Comparison of ENCODE assay signal across 8 cellular contexts in the genomic region with DNA sequence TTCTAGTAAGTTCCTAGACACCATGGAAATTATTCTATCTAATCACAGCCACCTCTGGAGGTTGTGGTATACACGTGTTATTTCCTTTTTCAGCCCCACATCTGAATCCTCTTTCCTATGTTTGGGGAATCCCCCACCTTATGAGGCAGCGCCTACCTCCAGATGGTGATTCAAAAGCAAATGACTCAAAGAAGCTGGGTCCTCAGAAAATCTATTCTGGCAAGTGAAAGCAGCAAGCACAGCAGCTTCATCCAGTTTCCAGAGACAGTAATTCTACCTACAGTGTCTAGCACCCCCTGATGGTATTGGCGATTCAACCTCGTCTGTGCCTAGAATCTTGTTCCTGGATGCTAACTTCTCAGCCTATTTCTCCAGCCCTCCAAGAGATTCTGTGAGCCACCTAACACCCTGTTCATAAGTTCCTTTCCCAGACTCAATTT. TPM values are rescaled to one million over a fixed set of nuclear protein-coding genes. Genes with fewer than 3 reads are reported as not detected.
DNase-seq lines count a peak whose midpoint lies in the region; ATAC-seq, FAIRE-seq and TF ChIP-seq lines count a peak whose summit lies in the region.

No MANE protein-coding gene starts in this region.

- H3K27ac ChIP-seq in C4-2B = no peak overlapping the region

- TF ChIP-seq CTCF in C4-2B (conservative IDR thresholded peaks at IDR 0.05) = peak; percentile 49

- no peaks in the 10 kb centered on the region for H3K9me3 Mint-ChIP-seq in activated naive CD4-positive, alpha-beta T cell treated with anti-CD3 and anti-CD28 coated beads for 36 hours

- peak; percentile 75 for DNase-seq in RCC 7860 (ENCODE audit: low spot score)
- DNase-seq in activated naive CD4-positive, alpha-beta T cell treated with anti-CD3 and anti-CD28 coated beads for 36 hours = peak; percentile 82
- peak; percentile 56 for DNase-seq in iPS DF 19.7 (ENCODE audit: low read depth, low spot score)
- DNase-seq in stimulated activated CD4-positive, alpha-beta T cell treated with anti-CD3 and anti-CD28 coated beads, Interleukin-1b, Interleukin-23, amount 100 ng/mL, for 1 hour (ENCODE audit: low read depth in 2 of 2) = peak; percentile 4 to 19
- no peak for DNase-seq in NCI-H1417 treated with DMSO at 0.1 percent for 48 hours (lab: John Stamatoyannopoulos, UW)

- ATAC-seq in GM18868 (IDR thresholded peaks at IDR 0.05; ENCODE audit: unreplicated experiment) = peak; percentile 91
- ATAC-seq in HG03064 (IDR thresholded peaks at IDR 0.05; ENCODE audit: low read depth, unreplicated experiment) = peak; percentile 79

- intact Hi-C loops in activated naive CD4-positive, alpha-beta T cell treated with anti-CD3 and anti-CD28 coated beads for 36 hours (cut with micrococcal nuclease) = loop anchor here (1.0 to 10.0 kb wide), 12 partner anchors 23 to 760 kb away; a partner anchor contains a TSS

- H3K4me1 Mint-ChIP-seq in activated naive CD4-positive, alpha-beta T cell treated with anti-CD3 and anti-CD28 coated beads for 36 hours (ENCODE audit: low read depth) = peaks cover 31% of the 10 kb centered on the region

- CTCF ChIA-PET in activated naive CD4-positive, alpha-beta T cell treated with anti-CD3 and anti-CD28 coated beads for 36 hours (lab: Charles Lee) = interaction anchor here (0.6 to 1.7 kb wide), 20 partner anchors 10 to 364 kb away, joined by 3 to 7 read pairs (median 3); no protein-coding TSS in a partner anchor

- peaks cover 2% of the 10 kb centered on the region for H3K36me3 Mint-ChIP-seq in activated naive CD4-positive, alpha-beta T cell treated with anti-CD3 and anti-CD28 coated beads for 36 hours (ENCODE audit: low read depth)

- peak overlapping the region; percentile 74 for H3K27ac Mint-ChIP-seq in activated naive CD4-positive, alpha-beta T cell treated with anti-CD3 and anti-CD28 coated beads for 36 hours

- H3K27me3 Mint-ChIP-seq in activated naive CD4-positive, alpha-beta T cell treated with anti-CD3 and anti-CD28 coated beads for 36 hours (ENCODE audit: low read depth) = no peaks in the 10 kb centered on the region

- peak; percentile 66 for FAIRE-seq in RCC 7860 (lab: Jason Lieb, UNC)

- no peak overlapping the region for H3K4me3 Mint-ChIP-seq in activated naive CD4-positive, alpha-beta T cell treated with anti-CD3 and anti-CD28 coated beads for 36 hours

RNA-seq across cellular contexts. Expression of a gene that starts 43.0 kb away (rescaled TPM):
- total RNA-seq in activated naive CD4-positive, alpha-beta T cell treated with anti-CD3 and anti-CD28 coated beads for 36 hours = 10 to 100 TPM; 27.6 to 27.8 TPM
